9 cellular contexts compared by ENCODE assay signal in the genomic region with DNA sequence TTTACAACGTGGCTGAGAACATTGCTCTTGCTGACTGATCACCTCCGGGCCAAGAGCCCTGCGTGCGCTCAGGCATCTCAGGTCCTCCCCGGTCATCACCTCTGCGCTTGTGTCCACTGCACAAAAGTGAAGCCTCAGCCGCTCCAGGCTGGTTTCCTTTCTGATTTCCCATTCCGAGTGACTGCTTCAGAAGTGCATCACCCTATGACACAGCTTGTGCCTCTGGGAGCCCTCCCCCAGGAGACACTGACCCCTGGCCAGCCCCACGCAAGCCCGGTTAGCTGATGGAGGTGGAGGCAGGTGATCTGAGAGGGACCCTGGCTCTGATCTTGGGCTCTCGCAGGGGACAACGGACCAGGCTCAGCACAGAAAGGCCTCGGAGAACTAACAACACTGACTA. TPM values are rescaled to one million over a fixed set of nuclear protein-coding genes. Genes with fewer than 3 reads are reported as not detected.
DNase-seq lines count a peak whose midpoint lies in the region; TF ChIP-seq lines count a peak whose summit lies in the region.
"Had no signal": no experiment of that assay in that cellular context is flagged by ENCODE, and none has a peak within 500 bp of the region (broad histone marks: within the 10 kb centered on the region; RNA-seq: fewer than 3 reads in every experiment).

No MANE protein-coding gene starts in this region.

- no peak overlapping the region for H4K5ac ChIP-seq in mesendoderm (ENCODE audit: low read length)

- no peak overlapping the region for H3K4me2 ChIP-seq in mesendoderm (ENCODE audit: low read length)

- peaks cover 81% of the 10 kb centered on the region for H3K4me1 Mint-ChIP-seq in activated naive CD8-positive, alpha-beta T cell (ENCODE audit: low read depth)

- H2BK15ac ChIP-seq in mesendoderm (replicated peaks; ENCODE audit: low read depth) = no peak overlapping the region

- POLR2A ChIA-PET in A673 (lab: Charles Lee; ENCODE audit: low non-redundant PET) = no interaction called here

- no TSS peak for BruUV-seq in A673 (replicated peaks; lab: Mats Ljungman, UMichigan)

- no peaks in the 10 kb centered on the region for H3K9me3 Mint-ChIP-seq in activated naive CD8-positive, alpha-beta T cell (ENCODE audit: low read depth)

- H3K27ac ChIP-seq in A673 (ENCODE audit: low read depth, low read length, poor library complexity, severe bottlenecking) = peak overlapping the region; percentile 82
- H3K27ac ChIP-seq in mesendoderm (ENCODE audit: low read depth, low read length) = no peak overlapping the region
- H3K27ac ChIP-seq in ovary = no peak overlapping the region

- CTCF ChIA-PET in A673 (lab: Charles Lee) = no interaction called here

- H2BK5ac ChIP-seq in mesendoderm (ENCODE audit: low read length) = no peak overlapping the region

- DNase-seq in A673 (ENCODE audit: low spot score) (no peak), HK-2 (ENCODE audit: unreplicated experiment) (peak; percentile 48), mesendoderm (no peak), NCI-H2196 treated with DMSO at 0.1 percent for 48 hours (lab: John Stamatoyannopoulos, UW; ENCODE audit: unreplicated experiment) (no peak), NCI-H748 (lab: John Stamatoyannopoulos, UW; ENCODE audit: unreplicated experiment) (no peak), ovary (no peak), NCI-H226 (no peak)
- DNase-seq: SW 1271 had no signal

- H3K4me3 Mint-ChIP-seq in activated naive CD8-positive, alpha-beta T cell = peak overlapping the region; percentile 54

- no peak overlapping the region for H3K18ac ChIP-seq in mesendoderm (ENCODE audit: low read length)

- no peaks in the 10 kb centered on the region for H3K79me2 ChIP-seq in mesendoderm (ENCODE audit: control insufficient read depth, insufficient read depth, low read length)

- no peaks in the 10 kb centered on the region for H3K79me1 ChIP-seq in mesendoderm (ENCODE audit: low read length)

- H4K8ac ChIP-seq in mesendoderm (ENCODE audit: low read depth, low read length) = no peak overlapping the region

- H3K36me3 ChIP-seq in A673 (ENCODE audit: insufficient read depth, low read length, poor library complexity, severe bottlenecking) = no peaks in the 10 kb centered on the region
- H3K36me3 ChIP-seq in mesendoderm (ENCODE audit: control insufficient read depth, insufficient read depth, low read length) = no peaks in the 10 kb centered on the region
- H3K36me3 ChIP-seq in ovary = no peaks in the 10 kb centered on the region

- H3K9me3 ChIP-seq in A673 (ENCODE audit: low read depth, low read length, poor library complexity, severe bottlenecking) (no peaks in the 10 kb centered on the region), ovary (no peaks in the 10 kb centered on the region)

- no peak overlapping the region for H3K4me3 ChIP-seq in A673 (ENCODE audit: low read depth, low read length, poor library complexity, severe bottlenecking)
- no peak overlapping the region for H3K4me3 ChIP-seq in mesendoderm (ENCODE audit: low read length)
- no peak overlapping the region for H3K4me3 ChIP-seq in ovary

- H3K4ac ChIP-seq in mesendoderm (ENCODE audit: low read depth, low read length) = peak overlapping the region; percentile 21

- peak overlapping the region; percentile 18 for H2AK5ac ChIP-seq in mesendoderm (ENCODE audit: low read length)

- WGBS in mesendoderm (ENCODE audit: extremely low coverage, insufficient coverage, low lambda C conversion rate) = no CpG with 5 or more reads among the region's 13 CpGs
- WGBS in ovary, 3 donors = 60 to 66% (median 61%) methylated on average over 13 of the region's 13 CpGs

- TF ChIP-seq POLR2A in ovary (IDR thresholded peaks at IDR 0.05) = no peak

- intact Hi-C loops in A673 (cut with micrococcal nuclease; ENCODE audit: unreplicated experiment) (no loop called here), ovary (cut with DNase I) (loop anchor here in 1 of 4 donors (5.0 kb wide), 1 partner anchor 41 kb away; a partner anchor contains a TSS)

- H3K27me3 ChIP-seq in A673 (replicated peaks; ENCODE audit: insufficient read depth, low read depth, low read length, poor library complexity) (no peaks in the 10 kb centered on the region), mesendoderm (ENCODE audit: insufficient read depth, low read length, poor library complexity) (no peaks in the 10 kb centered on the region), ovary (no peaks in the 10 kb centered on the region)

- no peak for TF ChIP-seq EP300 in ovary (IDR thresholded peaks at IDR 0.05)

- H3K27ac Mint-ChIP-seq in activated naive CD8-positive, alpha-beta T cell = peak overlapping the region; percentile 98

- no peak overlapping the region for H3K23ac ChIP-seq in mesendoderm (ENCODE audit: low read length)

- peak overlapping the region; percentile 28 for H3K56ac ChIP-seq in mesendoderm (ENCODE audit: low read length)

- TF ChIP-seq CTCF in A673 (conservative IDR thresholded peaks at IDR 0.05; ENCODE audit: low read depth, low read length) (no peak), ovary (IDR thresholded peaks at IDR 0.05) (no peak)

- H3K36me3 Mint-ChIP-seq in activated naive CD8-positive, alpha-beta T cell = no peaks in the 10 kb centered on the region

- H3K4me1 ChIP-seq in A673 (ENCODE audit: insufficient read depth, low read length, poor library complexity, severe bottlenecking) (peaks cover 40% of the 10 kb centered on the region), mesendoderm (ENCODE audit: control insufficient read depth, low read depth, low read length) (peaks cover 10% of the 10 kb centered on the region), ovary (ENCODE audit: insufficient read depth) (peaks cover 12% of the 10 kb centered on the region)

- no peak overlapping the region for H2BK120ac ChIP-seq in mesendoderm (ENCODE audit: low read depth, low read length)

- H3K27me3 Mint-ChIP-seq in activated naive CD8-positive, alpha-beta T cell = no peaks in the 10 kb centered on the region

- no peak overlapping the region for H3K9ac ChIP-seq in mesendoderm (ENCODE audit: low read length)

RNA-seq across cellular contexts. Expression of a gene that starts 38.3 kb away (rescaled TPM):
- total RNA-seq in A673 (2021) (17.8 and 17.9 TPM in 2 replicates), ovary (10 to 100 TPM in 2 of 7 donors, 1 to 10 TPM in 5; 3.1 to 14.9 (median 6.0) TPM)
- polyA plus RNA-seq in mesendoderm (2013, experiment 1 of 2) = 4.7 TPM
- polyA plus RNA-seq in mesendoderm (2013, experiment 2 of 2) = 4.2 TPM
- 1 to 10 TPM in 1 of 2 donors, not detected in 1; 5.1 TPM for polyA plus RNA-seq in ovary

RNA-seq across cellular contexts. Expression of a gene that starts 38.3 kb away (rescaled TPM):
- total RNA-seq in A673 (2021) = 22.7 and 25.6 TPM in 2 replicates
- polyA plus RNA-seq in mesendoderm (2013, experiment 1 of 2) = 7.4 TPM
- 7.6 TPM for polyA plus RNA-seq in mesendoderm (2013, experiment 2 of 2)
- total RNA-seq in ovary = 10 to 100 TPM in 6 of 7 donors, 1 to 10 TPM in 1; 9.1 to 54.3 (median 16.7) TPM
- 1 to 10 TPM; 7.1 to 7.3 TPM for polyA plus RNA-seq in ovary

RNA-seq across cellular contexts. Expression of a gene that starts 48.6 kb away (rescaled TPM):
- total RNA-seq in A673 (2021) = 87.8 and 98.6 TPM in 2 replicates
- polyA plus RNA-seq in mesendoderm (2013, experiment 1 of 2) = 11.0 TPM
- 10.7 TPM for polyA plus RNA-seq in mesendoderm (2013, experiment 2 of 2)
- 100 to 1,000 TPM; 143 to 194 (median 161) TPM for total RNA-seq in ovary
- 100 to 1,000 TPM in 1 of 2 donors, 10 to 100 TPM in 1; 23.1 to 200 TPM for polyA plus RNA-seq in ovary

RNA-seq across cellular contexts. Expression of a gene that starts 48.7 kb away (rescaled TPM):
- total RNA-seq in A673 (2021) (25.2 and 32.6 TPM in 2 replicates), ovary (10 to 100 TPM; 21.3 to 37.3 (median 26.9) TPM)
- 20.1 TPM for polyA plus RNA-seq in mesendoderm (2013, experiment 1 of 2)
- polyA plus RNA-seq in mesendoderm (2013, experiment 2 of 2) = 22.6 TPM
- 10 to 100 TPM; 21.3 to 37.8 TPM for polyA plus RNA-seq in ovary
